Comparison of ENCODE assay signal across 8 cellular contexts in the genomic region with DNA sequence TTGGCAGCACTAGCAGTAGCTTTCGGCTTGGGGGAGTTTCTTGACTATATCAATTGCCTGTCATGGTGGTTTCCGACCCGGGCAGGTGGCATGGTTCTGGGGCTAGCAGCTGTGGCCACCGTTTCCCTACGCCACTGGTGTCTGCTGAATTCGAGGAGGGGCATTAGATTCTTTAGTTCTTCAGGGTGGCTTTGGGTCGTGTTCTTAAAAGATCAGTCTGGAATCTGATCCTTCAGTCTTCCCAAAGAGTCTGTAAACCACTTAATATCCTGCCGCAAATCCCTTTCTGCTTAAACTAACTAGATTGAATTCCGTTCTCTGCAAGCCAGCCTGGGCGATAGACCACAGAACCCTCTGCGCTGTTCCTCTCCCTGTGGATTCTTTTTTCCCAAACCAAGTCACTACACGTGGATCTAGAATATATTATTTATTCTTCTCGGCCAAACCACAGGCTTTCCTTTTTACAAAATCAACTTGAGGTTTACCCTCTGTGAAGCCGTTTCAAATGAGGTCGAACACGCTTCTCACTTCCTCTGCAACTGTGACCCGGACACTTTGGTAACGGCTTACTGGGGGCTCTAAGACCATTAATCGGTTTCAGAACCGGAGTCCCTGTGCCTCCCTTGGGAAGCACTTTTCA. TPM values are rescaled to one million over a fixed set of nuclear protein-coding genes. Genes with fewer than 3 reads are reported as not detected.
DNase-seq lines count a peak whose midpoint lies in the region; ATAC-seq, FAIRE-seq and TF ChIP-seq lines count a peak whose summit lies in the region.

No MANE protein-coding gene starts in this region.

- H3K4me1 Mint-ChIP-seq in osteocyte (ENCODE audit: unreplicated experiment): peaks cover 19% of the 10 kb centered on the region

- FAIRE-seq in HTR-8/SVneo (lab: Jason Lieb, UNC): no peak

- no peaks in the 10 kb centered on the region for H3K4me1 ChIP-seq in ectodermal cell (ENCODE audit: control insufficient read depth, insufficient read depth, low read length)

- DNase-seq in GM06990 (ENCODE audit: extremely low read depth, insufficient read length): no peak
- no peak for DNase-seq in MG63
- DNase-seq in osteocyte (ENCODE audit: extremely low spot score, unreplicated experiment): peak; percentile 56
- no peak for DNase-seq in NCI-H2107 (lab: John Stamatoyannopoulos, UW)
- no peak for DNase-seq in HTR-8/SVneo (ENCODE audit: insufficient read length, low spot score)
- no peak for DNase-seq in activated CD8-positive, alpha-beta memory T cell treated with anti-CD3 and anti-CD28 coated beads, Interleukin-2, amount 50 U/mL, for 4 hours

- H3K36me3 Mint-ChIP-seq in osteocyte (ENCODE audit: unreplicated experiment): no peaks in the 10 kb centered on the region

- H3K27ac ChIP-seq in ectodermal cell (ENCODE audit: insufficient read depth, low read depth, low read length, poor library complexity, severe bottlenecking): no peak overlapping the region

- no peaks in the 10 kb centered on the region for H3K27me3 Mint-ChIP-seq in osteocyte (ENCODE audit: unreplicated experiment)

- ATAC-seq in GM18873 (IDR thresholded peaks at IDR 0.05; ENCODE audit: low FRiP score, unreplicated experiment): no peak

- no peak overlapping the region for H3K4me3 Mint-ChIP-seq in osteocyte (ENCODE audit: unreplicated experiment)

- no peak overlapping the region for H3K27ac Mint-ChIP-seq in osteocyte (ENCODE audit: unreplicated experiment)

- no peaks in the 10 kb centered on the region for H3K9me3 Mint-ChIP-seq in osteocyte (ENCODE audit: unreplicated experiment)

- 86 to 88% methylated on average over 20 of the region's 20 CpGs for WGBS in ectodermal cell, 2 experiments

- H3K36me3 ChIP-seq in GM06990 (ENCODE audit: control insufficient read depth, insufficient read depth, low read length): no peaks in the 10 kb centered on the region
- H3K36me3 ChIP-seq in MG63: no peaks in the 10 kb centered on the region
- H3K36me3 ChIP-seq in ectodermal cell (ENCODE audit: control insufficient read depth, insufficient read depth, low read length): no peaks in the 10 kb centered on the region

- H3K4me3 ChIP-seq in GM06990 (replicated peaks; ENCODE audit: low read depth, low read length): peak overlapping the region; percentile 40
- H3K4me3 ChIP-seq in MG63: peak overlapping the region; percentile 70
- H3K4me3 ChIP-seq in ectodermal cell (ENCODE audit: insufficient read depth, low read depth, low read length): peak overlapping the region; percentile 34

- H3K27me3 ChIP-seq in GM06990 (replicated peaks; ENCODE audit: control insufficient read depth, insufficient read depth, low read length) (no peaks in the 10 kb centered on the region), MG63 (no peaks in the 10 kb centered on the region), ectodermal cell (ENCODE audit: control insufficient read depth, insufficient read depth, low read length, poor library complexity, severe bottlenecking) (peaks cover 19% of the 10 kb centered on the region)

- TF ChIP-seq CTCF in GM06990 (IDR thresholded peaks at IDR 0.05; ENCODE audit: insufficient read depth, low read length, poor library complexity, severe bottlenecking) (no peak), osteocyte (IDR thresholded peaks at IDR 0.05) (no peak)

- no peaks in the 10 kb centered on the region for H3K9me3 ChIP-seq in MG63
- H3K9me3 ChIP-seq in ectodermal cell (ENCODE audit: control insufficient read depth, low read length): no peaks in the 10 kb centered on the region

RNA-seq across cellular contexts. Expression of gene FOXC1, which starts 55.4 kb away (rescaled TPM):
- 2.2 and 5.5 TPM in 2 replicates for total RNA-seq in MG63 (2014; rRNA removed; shearing (Covaris generic); ENCODE audit: low replicate concordance)
- 0.52 TPM for polyA plus RNA-seq in ectodermal cell (2013, experiment 1 of 4)
- polyA plus RNA-seq in ectodermal cell (2013, experiment 2 of 4): 0.48 TPM
- polyA plus RNA-seq in ectodermal cell (2013, experiment 3 of 4): 1.2 TPM
- polyA plus RNA-seq in ectodermal cell (2013, experiment 4 of 4): 0.89 TPM
- total RNA-seq in osteocyte: 106 and 108 TPM in 2 replicates

Comparison
In these comparisons a context has a peak if more than half of its experiments do, and no peak if none do; other contexts are left out.
1. RNA of gene FOXC1, which starts 55.4 kb away (total RNA-seq): 106 to 108 TPM in osteocyte; 2.2 to 5.5 TPM in MG63; every median in the first group is over 10 times any median in the second.
2. Peak in every context shown above with its lines, with median percentiles within 50 percentile points of each other: H3K4me3 ChIP-seq.